ENCODE assay signal across 16 cellular contexts in genomic region chr15:25176991-25177954, GRCh38.
DNase-seq lines count a peak whose midpoint lies in the region; ATAC-seq and TF ChIP-seq lines count a peak whose summit lies in the region.
"Had no signal": no experiment of that assay in that cellular context is flagged by ENCODE, and none has a peak within 500 bp of the region (broad histone marks: within the 10 kb centered on the region; RNA-seq: fewer than 3 reads in every experiment).

No MANE protein-coding gene starts in this region.

- H3K4me3 ChIP-seq in BE2C (ENCODE audit: low read depth, low read length) (no peak overlapping the region), WERI-Rb-1 (ENCODE audit: low read depth, low read length) (no peak overlapping the region)
- H3K4me3 ChIP-seq: SK-N-MC had no signal

- intact Hi-C loops in cardiac septum (cut with DNase I), result no loop called here

- no peak for ATAC-seq in omental fat pad (ENCODE audit: low FRiP score)
- no peak for ATAC-seq in stimulated activated memory B cell treated with anti-CD40 and anti-IgM and Interleukin-4, amounts not matched to agents 10 μg/mL and 1 μg/mL and 100 μg/mL, for 72 hours
- ATAC-seq: stimulated activated effector memory CD8-positive, alpha-beta T cell treated with anti-CD3 and anti-CD28 coated beads, Interleukin-12 subunit alpha, Interleukin-12 subunit beta, amount 100 ng/mL, for 72 hours had no signal

- H3K4me1 Mint-ChIP-seq in stimulated activated memory B cell treated with anti-CD40 and anti-IgM and Interleukin-4, amounts not matched to agents 10 μg/mL and 1 μg/mL and 100 μg/mL, for 72 hours, result no peaks in the 10 kb centered on the region
- H3K4me1 Mint-ChIP-seq: memory B cell; stimulated activated effector memory CD8-positive, alpha-beta T cell treated with anti-CD3 and anti-CD28 coated beads, Interleukin-12 subunit alpha, Interleukin-12 subunit beta, amount 100 ng/mL, for 72 hours had no signal

- no peak overlapping the region for H3K27ac ChIP-seq in WERI-Rb-1
- H3K27ac ChIP-seq: epithelial cell of prostate, SK-N-MC had no signal

- no peak overlapping the region for H3K27ac Mint-ChIP-seq in stimulated activated memory B cell treated with anti-CD40 and anti-IgM and Interleukin-4, amounts not matched to agents 10 μg/mL and 1 μg/mL and 100 μg/mL, for 72 hours
- H3K27ac Mint-ChIP-seq: memory B cell; stimulated activated effector memory CD8-positive, alpha-beta T cell treated with anti-CD3 and anti-CD28 coated beads, Interleukin-12 subunit alpha, Interleukin-12 subunit beta, amount 100 ng/mL, for 72 hours had no signal

- H3K9me3 Mint-ChIP-seq in stimulated activated memory B cell treated with anti-CD40 and anti-IgM and Interleukin-4, amounts not matched to agents 10 μg/mL and 1 μg/mL and 100 μg/mL, for 72 hours, result peaks cover 18% of the 10 kb centered on the region

- no peaks in the 10 kb centered on the region for H3K36me3 ChIP-seq in BE2C
- H3K36me3 ChIP-seq in WERI-Rb-1, result no peaks in the 10 kb centered on the region

- no peaks in the 10 kb centered on the region for H3K36me3 Mint-ChIP-seq in stimulated activated memory B cell treated with anti-CD40 and anti-IgM and Interleukin-4, amounts not matched to agents 10 μg/mL and 1 μg/mL and 100 μg/mL, for 72 hours
- H3K36me3 Mint-ChIP-seq: memory B cell; stimulated activated effector memory CD8-positive, alpha-beta T cell treated with anti-CD3 and anti-CD28 coated beads, Interleukin-12 subunit alpha, Interleukin-12 subunit beta, amount 100 ng/mL, for 72 hours had no signal

- H3K4me3 Mint-ChIP-seq in stimulated activated memory B cell treated with anti-CD40 and anti-IgM and Interleukin-4, amounts not matched to agents 10 μg/mL and 1 μg/mL and 100 μg/mL, for 72 hours, result no peak overlapping the region
- H3K4me3 Mint-ChIP-seq: memory B cell; stimulated activated effector memory CD8-positive, alpha-beta T cell treated with anti-CD3 and anti-CD28 coated beads, Interleukin-12 subunit alpha, Interleukin-12 subunit beta, amount 100 ng/mL, for 72 hours had no signal

- H3K27me3 Mint-ChIP-seq in stimulated activated memory B cell treated with anti-CD40 and anti-IgM and Interleukin-4, amounts not matched to agents 10 μg/mL and 1 μg/mL and 100 μg/mL, for 72 hours, result no peaks in the 10 kb centered on the region
- H3K27me3 Mint-ChIP-seq: memory B cell had no signal

- peaks cover 4% of the 10 kb centered on the region; the same call in 1 of the 2 replicates for H3K9me3 ChIP-seq in BE2C
- peaks cover 31% of the 10 kb centered on the region for H3K9me3 ChIP-seq in WERI-Rb-1 (ENCODE audit: severe bottlenecking)

- H3K4me1 ChIP-seq in BE2C, result no peaks in the 10 kb centered on the region

- peak; percentile 4 for DNase-seq in BE2C
- peak; percentile 1 for DNase-seq in WERI-Rb-1
- peak; percentile 72 for DNase-seq in cardiac septum (ENCODE audit: low spot score)
- peak; percentile 13 for DNase-seq in omental fat pad (ENCODE audit: low spot score)
- DNase-seq in NCI-H748 treated with DMSO at 0.1 percent for 48 hours (lab: John Stamatoyannopoulos, UW), result no peak
- no peak for DNase-seq in ACHN
- DNase-seq in NCI-H1092 treated with DMSO at 0.1 percent for 48 hours (lab: John Stamatoyannopoulos, UW), result no peak
- DNase-seq: Karpas-422; NCI-H2029 treated with DMSO at 0.1 percent for 48 hours; occipital lobe; stimulated activated CD4-positive, alpha-beta T cell treated with anti-CD3 and anti-CD28 coated beads, Interleukin-1b, Interleukin-23, amount 100 ng/mL, for 48 hours had no signal

- no peaks in the 10 kb centered on the region for H3K27me3 ChIP-seq in BE2C
- H3K27me3 ChIP-seq in WERI-Rb-1 (ENCODE audit: insufficient read depth, low read depth, severe bottlenecking), result peaks cover 49% of the 10 kb centered on the region

- in situ Hi-C loops in ACHN (cut with HindIII; ENCODE audit: low pct_ligation_motif_present, low pct_unique_long_range_greater_than_20kb, low sequenced_read_pairs), result no loop called here

- TF ChIP-seq CTCF in BE2C (IDR thresholded peaks at IDR 0.05; ENCODE audit: low read depth, low read length), result no peak
- no peak for TF ChIP-seq CTCF in WERI-Rb-1 (IDR thresholded peaks at IDR 0.05; ENCODE audit: low read depth, low read length)
- no peak for TF ChIP-seq CTCF in omental fat pad (IDR thresholded peaks at IDR 0.05)

Comparison
In these comparisons a context has a peak if more than half of its experiments do, and no peak if none do; other contexts are left out.
1. DNase-seq: peak in BE2C (single experiment), WERI-Rb-1 (single experiment), cardiac septum (single experiment) and omental fat pad (single experiment); none in NCI-H748 treated with DMSO at 0.1 percent for 48 hours (single experiment), ACHN (single experiment) and NCI-H1092 treated with DMSO at 0.1 percent for 48 hours (single experiment).